10 cellular contexts compared by ENCODE assay signal in genomic region chr2:160221391-160222276, GRCh38. TPM values are rescaled to one million over a fixed set of nuclear protein-coding genes. Genes with fewer than 3 reads are reported as not detected.
DNase-seq lines count a peak whose midpoint lies in the region; ATAC-seq and TF ChIP-seq lines count a peak whose summit lies in the region.
"Had no signal": no experiment of that assay in that cellular context is flagged by ENCODE, and none has a peak within 500 bp of the region (broad histone marks: within the 10 kb centered on the region; RNA-seq: fewer than 3 reads in every experiment).

No MANE protein-coding gene starts in this region.

- no peaks in the 10 kb centered on the region for H3K27me3 ChIP-seq in RWPE2 (ENCODE audit: insufficient read depth, poor library complexity, severe bottlenecking)
- H3K27me3 ChIP-seq in foreskin keratinocyte: no peaks in the 10 kb centered on the region
- H3K27me3 ChIP-seq in prostate gland (replicated peaks; ENCODE audit: insufficient read depth): no peaks in the 10 kb centered on the region

- TF ChIP-seq POLR2A in prostate gland (IDR thresholded peaks at IDR 0.05): peak; percentile 21

- TF ChIP-seq CTCF in RWPE2 (IDR thresholded peaks at IDR 0.05; ENCODE audit: poor library complexity, severe bottlenecking) (no peak), foreskin keratinocyte (conservative IDR thresholded peaks at IDR 0.05) (no peak), prostate gland (IDR thresholded peaks at IDR 0.05) (peak in 1 of 4 experiments; percentile 9)

- H3K9me3 ChIP-seq in RWPE2 (ENCODE audit: severe bottlenecking): no peaks in the 10 kb centered on the region
- no peaks in the 10 kb centered on the region for H3K9me3 ChIP-seq in prostate gland

- H3K4me1 ChIP-seq in RWPE2 (ENCODE audit: insufficient read depth, poor library complexity, severe bottlenecking) (peaks cover 69% of the 10 kb centered on the region), foreskin keratinocyte (peaks cover 64% of the 10 kb centered on the region), prostate gland (replicated peaks) (no peaks in the 10 kb centered on the region)

- H3K36me3 ChIP-seq in RWPE2 (ENCODE audit: low read depth): no peaks in the 10 kb centered on the region
- no peaks in the 10 kb centered on the region for H3K36me3 ChIP-seq in prostate gland

- ATAC-seq in RWPE2 (ENCODE audit: low read depth) (peak; percentile 64), foreskin keratinocyte (peak; percentile 54)

- DNase-seq in EL: peak; percentile 83
- DNase-seq in RWPE2 (ENCODE audit: low spot score): peak; percentile 73
- DNase-seq in foreskin keratinocyte: peak; percentile 72 to 87
- DNase-seq in prostate gland (ENCODE audit: low spot score): peak; percentile 43
- DNase-seq in hippocampal formation (lab: John Stamatoyannopoulos, UW): no peak
- no peak for DNase-seq in CD1c-positive myeloid dendritic cell (ENCODE audit: extremely low spot score)
- DNase-seq in activated CD4-positive, alpha-beta T cell treated with anti-CD3 and anti-CD28 coated beads for 48 hours: no peak
- DNase-seq in NCI-H774 (lab: John Stamatoyannopoulos, UW): no peak
- DNase-seq: activated CD4-positive, alpha-beta T cell treated with anti-CD3 and anti-CD28 coated beads for 1 hour; glutamatergic neuron had no signal

- H3K4me3 ChIP-seq in RWPE2 (ENCODE audit: severe bottlenecking) (no peak overlapping the region), prostate gland (no peak overlapping the region)

- intact Hi-C loops in prostate gland (cut with DNase I): no loop called here

- WGBS in prostate gland: 52% methylated on average over 11 of the region's 12 CpGs

- H3K27ac ChIP-seq in RWPE2 (ENCODE audit: poor library complexity, severe bottlenecking) (peak overlapping the region; percentile 100), foreskin keratinocyte (peak overlapping the region; percentile 79), prostate gland (peak overlapping the region; percentile 53 to 57)

RNA-seq across cellular contexts. Expression of gene ITGB6, which starts 21.6 kb away (rescaled TPM):
- total RNA-seq in foreskin keratinocyte (41.2 and 113 TPM in 2 replicates), prostate gland (10 to 100 TPM in 1 of 2 donors, 1 to 10 TPM in 1; 7.3 to 12.3 TPM)
- polyA plus RNA-seq in foreskin keratinocyte: 13.9 and 31.2 TPM in 2 replicates

Comparison
In these comparisons a context has a peak if more than half of its experiments do, and no peak if none do; other contexts are left out.
1. DNase-seq: peak in EL (single experiment), RWPE2 (single experiment), foreskin keratinocyte (2 of 2) and prostate gland (single experiment); none in hippocampal formation (0 of 2), CD1c-positive myeloid dendritic cell (single experiment), activated CD4-positive, alpha-beta T cell treated with anti-CD3 and anti-CD28 coated beads for 48 hours (single experiment) and NCI-H774 (single experiment).
2. Peak in every context shown above with its lines, with median percentiles within 50 percentile points of each other: H3K27ac ChIP-seq.